Comparison of ENCODE assay signal across 35 cellular contexts in genomic region chr2:215805493-215805892, GRCh38.
"Had no signal": no experiment of that assay in that cellular context is flagged by ENCODE, and none has a peak within 500 bp of the region (broad histone marks: within the 10 kb centered on the region; RNA-seq: fewer than 3 reads in every experiment).

No MANE protein-coding gene starts in this region.

- H3K27me3 ChIP-seq: MG63 had no signal

- DNase-seq: Karpas-422, Kasumi-1, KG1, MG63, MM.1S, MV-4-11, NCI-H1048, NCI-H1092, NCI-H1092 treated with DMSO at 0.1 percent for 48 hours, NCI-H1105, NCI-H1105 treated with DMSO at 0.1 percent for 48 hours, NCI-H1417, NCI-H1417 treated with DMSO at 0.1 percent for 48 hours, NCI-H1436, NCI-H1436 treated with DMSO at 0.1 percent for 48 hours, NCI-H146, NCI-H1694, NCI-H1694 treated with DMSO at 0.1 percent for 48 hours, NCI-H187, NCI-H187 treated with DMSO at 0.1 percent for 48 hours, NCI-H1930, NCI-H2029, NCI-H2029 treated with DMSO at 0.1 percent for 48 hours, NCI-H2081, NCI-H2081 treated with DMSO at 0.1 percent for 48 hours, NCI-H2107, NCI-H2171, NCI-H2171 treated with DMSO at 0.1 percent for 48 hours, NCI-H2227 treated with DMSO at 0.1 percent for 48 hours, NCI-H226, NCI-H345, NCI-H446, NCI-H446 treated with DMSO at 0.1 percent for 48 hours, NCI-H510A had no signal

- H3K36me3 ChIP-seq: MG63 had no signal

- H3K4me3 ChIP-seq: MG63 had no signal

- H3K9ac ChIP-seq: KMS-11 had no signal

- H3K4me2 ChIP-seq: KMS-11 had no signal

- H3K27ac ChIP-seq: KMS-11 had no signal
